In the genomic region with DNA sequence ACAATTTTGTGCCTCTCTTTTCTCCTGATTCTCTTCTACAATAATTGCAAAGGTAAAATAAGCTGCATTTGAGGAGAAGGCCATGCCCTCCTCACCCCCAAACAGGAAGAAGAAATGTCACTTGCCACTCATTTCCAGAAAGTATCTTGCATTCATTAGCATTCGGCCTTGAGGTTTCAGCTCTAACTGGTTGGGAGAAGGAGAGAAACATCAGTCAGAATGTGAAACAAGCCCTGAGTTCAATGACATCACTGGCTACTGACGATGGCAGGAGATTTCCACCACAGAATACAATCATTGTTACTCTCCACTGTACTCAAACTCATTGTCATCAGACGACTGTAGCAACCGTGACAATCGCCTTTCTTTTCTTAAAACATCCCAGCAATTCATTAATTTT, we compare ENCODE assay signal across 12 cellular contexts.
DNase-seq lines count a peak whose midpoint lies in the region; ATAC-seq and TF ChIP-seq lines count a peak whose summit lies in the region.
"Had no signal": no experiment of that assay in that cellular context is flagged by ENCODE, and none has a peak within 500 bp of the region (broad histone marks: within the 10 kb centered on the region; RNA-seq: fewer than 3 reads in every experiment).

No MANE protein-coding gene starts in this region.

- POLR2A ChIA-PET in activated CD8-positive, alpha-beta T cell treated with anti-CD3 and anti-CD28 coated beads, Interleukin-2, amount 10 ng/mL, durations not matched to agents 7 days and 5 days (lab: Charles Lee), result interaction anchor here (0.6 to 2.7 kb wide), 7 partner anchors 16 to 77 kb away, joined by 3 to 12 read pairs (median 4); no protein-coding TSS in a partner anchor

- H3K27ac Mint-ChIP-seq in activated T-cell treated with anti-CD3 and anti-CD28 coated beads, Interleukin-2, amount 50 U/mL, for 24 hours, result peak overlapping the region; percentile 90
- H3K27ac Mint-ChIP-seq in activated CD8-positive, alpha-beta T cell treated with anti-CD3 and anti-CD28 coated beads, Interleukin-2, amount 10 ng/mL, durations not matched to agents 7 days and 5 days, result peak overlapping the region; percentile 87
- no peak overlapping the region for H3K27ac Mint-ChIP-seq in stimulated activated memory B cell treated with anti-CD40 and anti-IgM and Interleukin-4, amounts not matched to agents 10 μg/mL and 1 μg/mL and 100 μg/mL, for 72 hours

- no peaks in the 10 kb centered on the region for H3K27me3 Mint-ChIP-seq in activated T-cell treated with anti-CD3 and anti-CD28 coated beads, Interleukin-2, amount 50 U/mL, for 24 hours
- no peaks in the 10 kb centered on the region for H3K27me3 Mint-ChIP-seq in activated CD8-positive, alpha-beta T cell treated with anti-CD3 and anti-CD28 coated beads, Interleukin-2, amount 10 ng/mL, durations not matched to agents 7 days and 5 days (ENCODE audit: low read depth)
- peaks cover 52% of the 10 kb centered on the region for H3K27me3 Mint-ChIP-seq in stimulated activated memory B cell treated with anti-CD40 and anti-IgM and Interleukin-4, amounts not matched to agents 10 μg/mL and 1 μg/mL and 100 μg/mL, for 72 hours

- TF ChIP-seq CTCF in foreskin keratinocyte (conservative IDR thresholded peaks at IDR 0.05), result no peak

- no peaks in the 10 kb centered on the region for H3K27me3 ChIP-seq in foreskin keratinocyte

- ATAC-seq in HG02642 (IDR thresholded peaks at IDR 0.05; ENCODE audit: poor library complexity, unreplicated experiment) (peak; percentile 79), foreskin keratinocyte (no peak)
- ATAC-seq in activated CD8-positive, alpha-beta T cell treated with anti-CD3 and anti-CD28 coated beads, Interleukin-2, amount 10 ng/mL, durations not matched to agents 7 days and 5 days, result peak; percentile 82
- peak; percentile 86 for ATAC-seq in stimulated activated memory B cell treated with anti-CD40 and anti-IgM and Interleukin-4, amounts not matched to agents 10 μg/mL and 1 μg/mL and 100 μg/mL, for 72 hours

- H3K4me3 Mint-ChIP-seq in activated T-cell treated with anti-CD3 and anti-CD28 coated beads, Interleukin-2, amount 50 U/mL, for 24 hours, result peak overlapping the region; percentile 18
- H3K4me3 Mint-ChIP-seq in activated CD8-positive, alpha-beta T cell treated with anti-CD3 and anti-CD28 coated beads, Interleukin-2, amount 10 ng/mL, durations not matched to agents 7 days and 5 days, result no peak overlapping the region
- no peak overlapping the region for H3K4me3 Mint-ChIP-seq in stimulated activated memory B cell treated with anti-CD40 and anti-IgM and Interleukin-4, amounts not matched to agents 10 μg/mL and 1 μg/mL and 100 μg/mL, for 72 hours

- no peak overlapping the region for H3K27ac ChIP-seq in foreskin keratinocyte
- H3K27ac ChIP-seq: parathyroid adenoma, VCaP had no signal

- H3K36me3 Mint-ChIP-seq in activated T-cell treated with anti-CD3 and anti-CD28 coated beads, Interleukin-2, amount 50 U/mL, for 24 hours (ENCODE audit: low read depth), result peaks cover 90% of the 10 kb centered on the region
- H3K36me3 Mint-ChIP-seq in activated CD8-positive, alpha-beta T cell treated with anti-CD3 and anti-CD28 coated beads, Interleukin-2, amount 10 ng/mL, durations not matched to agents 7 days and 5 days (ENCODE audit: low read depth), result peaks cover 88% of the 10 kb centered on the region
- H3K36me3 Mint-ChIP-seq in stimulated activated memory B cell treated with anti-CD40 and anti-IgM and Interleukin-4, amounts not matched to agents 10 μg/mL and 1 μg/mL and 100 μg/mL, for 72 hours, result no peaks in the 10 kb centered on the region

- H3K9me3 Mint-ChIP-seq in activated T-cell treated with anti-CD3 and anti-CD28 coated beads, Interleukin-2, amount 50 U/mL, for 24 hours, result peaks cover 22% of the 10 kb centered on the region
- H3K9me3 Mint-ChIP-seq in activated CD8-positive, alpha-beta T cell treated with anti-CD3 and anti-CD28 coated beads, Interleukin-2, amount 10 ng/mL, durations not matched to agents 7 days and 5 days (ENCODE audit: insufficient read depth), result peaks cover 19% of the 10 kb centered on the region
- peaks cover 7% of the 10 kb centered on the region for H3K9me3 Mint-ChIP-seq in stimulated activated memory B cell treated with anti-CD40 and anti-IgM and Interleukin-4, amounts not matched to agents 10 μg/mL and 1 μg/mL and 100 μg/mL, for 72 hours

- peaks cover 9% of the 10 kb centered on the region for H3K4me1 ChIP-seq in foreskin keratinocyte
- H3K4me1 ChIP-seq: parathyroid adenoma had no signal

- no peak for DNase-seq in activated T-cell treated with anti-CD3 and anti-CD28 coated beads, Interleukin-2, amount 50 U/mL, for 24 hours
- DNase-seq in activated T-cell treated with anti-CD3 and anti-CD28 coated beads, Interleukin-2, amount 50 U/mL, for 48 hours, result no peak
- DNase-seq in activated CD8-positive, alpha-beta T cell treated with anti-CD3 and anti-CD28 coated beads, Interleukin-2, amount 10 ng/mL, durations not matched to agents 7 days and 5 days, result peak; percentile 67
- DNase-seq in foreskin keratinocyte (no peak), GDM1 (lab: John Stamatoyannopoulos, UW) (no peak), kidney tubule cell (ENCODE audit: low spot score) (no peak)
- DNase-seq: ACHN, NCI-H524 had no signal

- CTCF ChIA-PET in activated CD8-positive, alpha-beta T cell treated with anti-CD3 and anti-CD28 coated beads, Interleukin-2, amount 10 ng/mL, durations not matched to agents 7 days and 5 days (lab: Charles Lee), result interaction anchor here (0.9 to 2.2 kb wide), 7 partner anchors 9 to 35 kb away, joined by 3 to 8 read pairs (median 4); no protein-coding TSS in a partner anchor

- H3K4me1 Mint-ChIP-seq in activated T-cell treated with anti-CD3 and anti-CD28 coated beads, Interleukin-2, amount 50 U/mL, for 24 hours (ENCODE audit: low read depth), result peaks cover 85% of the 10 kb centered on the region
- peaks cover 61% of the 10 kb centered on the region for H3K4me1 Mint-ChIP-seq in activated CD8-positive, alpha-beta T cell treated with anti-CD3 and anti-CD28 coated beads, Interleukin-2, amount 10 ng/mL, durations not matched to agents 7 days and 5 days (ENCODE audit: low read depth)
- no peaks in the 10 kb centered on the region for H3K4me1 Mint-ChIP-seq in stimulated activated memory B cell treated with anti-CD40 and anti-IgM and Interleukin-4, amounts not matched to agents 10 μg/mL and 1 μg/mL and 100 μg/mL, for 72 hours
